Comparison of ENCODE assay signal across 1 cellular context in the genomic region with DNA sequence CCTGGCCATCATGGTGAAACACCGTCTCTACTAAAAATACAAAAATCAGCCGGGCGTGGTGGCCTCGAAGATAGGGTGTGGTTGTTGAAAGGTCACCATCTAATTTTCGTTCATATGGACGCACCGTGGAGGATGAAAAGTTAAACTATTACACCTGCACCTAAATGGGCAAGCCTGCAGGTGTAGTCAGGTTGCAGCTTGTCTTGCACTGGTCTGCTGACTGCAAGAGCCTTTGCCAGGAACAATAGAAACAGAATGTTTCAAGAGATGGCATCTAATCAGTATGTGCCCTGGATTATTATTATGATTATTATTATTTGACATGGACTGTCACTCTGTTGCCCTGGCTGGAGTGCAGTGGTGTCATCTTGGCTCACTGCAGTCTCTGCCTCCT.
TF ChIP-seq lines count a peak whose summit lies in the region.

No MANE protein-coding gene starts in this region.

TF ChIP-seq in H1, 55 proteins besides CTCF, POLR2A, EP300 and RAD21:
- TF ChIP-seq SUZ12 (IDR thresholded peaks at IDR 0.05; ENCODE audit: low read length), result no peak
- no peak for TF ChIP-seq RNF2 (IDR thresholded peaks at IDR 0.05; ENCODE audit: borderline replicate concordance, low read depth, low read length, missing control alignments, poor library complexity, severe bottlenecking)
- TF ChIP-seq JUND (IDR thresholded peaks at IDR 0.05; ENCODE audit: low read length), result no peak
- no peak for TF ChIP-seq SRF (IDR thresholded peaks at IDR 0.05; ENCODE audit: low read depth, low read length)
- no peak for TF ChIP-seq POU5F1 (IDR thresholded peaks at IDR 0.05; ENCODE audit: low read depth, low read length)
- TF ChIP-seq ZNF274 (IDR thresholded peaks at IDR 0.05; ENCODE audit: borderline replicate concordance, extremely low read depth, low read length), result no peak
- no peak for TF ChIP-seq KDM5A (IDR thresholded peaks at IDR 0.05; ENCODE audit: low read length)
- no peak for TF ChIP-seq SIRT6 (IDR thresholded peaks at IDR 0.05; ENCODE audit: low read length)
- TF ChIP-seq SP4 (IDR thresholded peaks at IDR 0.05; ENCODE audit: low read length), result no peak
- TF ChIP-seq CEBPB (IDR thresholded peaks at IDR 0.05; ENCODE audit: low read depth, low read length), result no peak
- no peak for TF ChIP-seq CBX5 (IDR thresholded peaks at IDR 0.05; ENCODE audit: low read depth, low read length)
- TF ChIP-seq GTF2F1 (IDR thresholded peaks at IDR 0.05; ENCODE audit: borderline replicate concordance, low read depth, low read length), result no peak
- TF ChIP-seq ASH2L (IDR thresholded peaks at IDR 0.05; ENCODE audit: low read length), result no peak
- no peak for TF ChIP-seq NRF1 (IDR thresholded peaks at IDR 0.05; ENCODE audit: low read depth, low read length)
- TF ChIP-seq EGR1 (IDR thresholded peaks at IDR 0.05; ENCODE audit: borderline replicate concordance, low read depth, low read length), result no peak
- TF ChIP-seq GABPA (IDR thresholded peaks at IDR 0.05; ENCODE audit: borderline replicate concordance, insufficient read depth, low read length), result no peak
TF ChIP-seq in H1: peak in this region for 0.
